Comparison of ENCODE assay signal across 8 cellular contexts in the genomic region with DNA sequence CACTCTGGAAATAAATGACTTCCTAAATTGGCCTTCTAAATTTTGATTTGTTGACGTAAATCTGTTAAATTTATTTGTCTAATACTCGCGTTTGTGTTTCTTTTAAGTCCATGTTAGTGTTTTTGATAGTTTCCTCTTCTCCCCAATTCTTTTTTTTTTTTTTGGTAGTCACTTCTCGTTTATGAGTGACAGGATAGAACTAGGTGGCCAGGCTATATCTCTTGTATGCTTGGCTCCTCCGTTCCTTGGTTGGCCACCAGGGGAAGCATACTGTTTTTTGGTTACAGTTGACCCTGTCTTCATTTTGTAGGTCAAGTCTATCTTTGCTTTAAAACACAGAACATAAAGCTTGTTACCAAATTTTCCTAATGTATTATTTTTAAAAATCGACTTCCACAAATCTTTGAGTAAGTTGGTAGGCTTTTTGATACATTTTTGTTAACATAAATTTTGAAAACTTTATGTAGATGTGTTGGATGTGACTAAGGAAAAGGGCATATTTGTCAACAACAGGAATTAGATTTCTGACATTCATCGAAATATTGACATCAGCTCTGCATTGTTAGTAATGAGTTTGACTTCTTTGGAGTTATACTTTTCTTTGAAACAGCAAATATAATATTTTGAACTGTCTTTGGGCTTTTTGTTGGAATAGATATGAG. TPM values are rescaled to one million over a fixed set of nuclear protein-coding genes. Genes with fewer than 3 reads are reported as not detected.
A peak's percentile ranks its signal among the peaks of the same experiment; 100 is the strongest.
DNase-seq lines count a peak whose midpoint lies in the region; ATAC-seq, FAIRE-seq and TF ChIP-seq lines count a peak whose summit lies in the region.

No MANE protein-coding gene starts in this region.

- H3K4me1 Mint-ChIP-seq in WTC11 = peaks cover 36% of the 10 kb centered on the region

- no peak overlapping the region for H3K14ac ChIP-seq in neuronal stem cell (ENCODE audit: low read length)

- peak; percentile 51 for FAIRE-seq in colon (lab: Jason Lieb, UNC)

- no peak overlapping the region for H4K91ac ChIP-seq in neuronal stem cell (ENCODE audit: low read depth, low read length, poor library complexity)

- no peak overlapping the region for H2BK120ac ChIP-seq in neuronal stem cell (ENCODE audit: low read depth, low read length)

- CTCF ChIA-PET in WTC11 (lab: Charles Lee) = interaction anchor here (0.6 to 3.5 kb wide), 32 partner anchors 9 to 330 kb away, joined by 3 to 23 read pairs (median 4); no protein-coding TSS in a partner anchor

- peak overlapping the region; percentile 79 for H3K4me3 Mint-ChIP-seq in WTC11

- H2BK5ac ChIP-seq in neuronal stem cell (ENCODE audit: low read length) = no peak overlapping the region

- H3K9me3 Mint-ChIP-seq in WTC11 = no peaks in the 10 kb centered on the region

- H2AFZ ChIP-seq in neuronal stem cell (ENCODE audit: low read length) = no peak overlapping the region

- H3K9ac ChIP-seq in neuronal stem cell (ENCODE audit: low read depth, low read length, poor library complexity) = no peak overlapping the region

- no peak overlapping the region for H3K4ac ChIP-seq in neuronal stem cell (ENCODE audit: low read length)

- DNase-seq in DMS 273 (lab: John Stamatoyannopoulos, UW; ENCODE audit: unreplicated experiment) (peak; percentile 87), NCI-H345 (lab: John Stamatoyannopoulos, UW) (peak; percentile 59), WTC11 (ENCODE audit: low spot score) (peak; percentile 66), kidney tubule cell (ENCODE audit: low spot score) (peak; percentile 74), neuronal stem cell (ENCODE audit: low spot score) (no peak)
- DNase-seq in stimulated activated CD4-positive, alpha-beta T cell treated with anti-CD3 and anti-CD28 coated beads, Interleukin-4, amount 100 ng/mL, for 48 hours (ENCODE audit: low read depth in 2 of 2) = peak; percentile 46 to 61

- no peak overlapping the region for H2BK12ac ChIP-seq in neuronal stem cell (ENCODE audit: low read length)

- H3K4me1 ChIP-seq in neuronal stem cell (ENCODE audit: control insufficient read depth in 2 of 2, insufficient read depth in 1 of 2, low read depth in 1 of 2, low read length in 2 of 2) = peaks cover 7 to 10% of the 10 kb centered on the region in 2 donors

- H3K23ac ChIP-seq in neuronal stem cell (ENCODE audit: low read depth, low read length, poor library complexity) = no peak overlapping the region

- POLR2A ChIA-PET in WTC11 (lab: Charles Lee) = interaction anchor here (1.7 kb wide), 1 partner anchor 70 kb away, joined by 3 read pairs; no protein-coding TSS in a partner anchor

- peaks cover 5% of the 10 kb centered on the region for H3K79me1 ChIP-seq in neuronal stem cell (ENCODE audit: low read depth, low read length)

- peak; percentile 26 for ATAC-seq in HG02870 (IDR thresholded peaks at IDR 0.05; ENCODE audit: unreplicated experiment)
- no peak for ATAC-seq in WTC11

- H3K4me2 ChIP-seq in neuronal stem cell (ENCODE audit: insufficient read depth, low read length, poor library complexity, severe bottlenecking) = no peak overlapping the region

- no CpG with 5 or more reads among the region's 7 CpGs for WGBS in neuronal stem cell (ENCODE audit: extremely low coverage in 2 of 2, insufficient read length in 2 of 2, insufficient replicate concordance in 1 of 2), 2 donors

- H3K27me3 Mint-ChIP-seq in WTC11 (ENCODE audit: low read depth) = no peaks in the 10 kb centered on the region

- H3K9me3 ChIP-seq in neuronal stem cell (replicated peaks in 1 of 2; ENCODE audit: control insufficient read depth in 2 of 2, insufficient read depth in 1 of 2, low read depth in 1 of 2, low read length in 2 of 2) = no peaks in the 10 kb centered on the region

- H3K36me3 ChIP-seq in neuronal stem cell (replicated peaks in 1 of 2; ENCODE audit: control insufficient read depth in 2 of 2, insufficient read depth in 2 of 2, low read length in 2 of 2) = peaks cover 0 to 21% of the 10 kb centered on the region in 2 donors

- no peaks in the 10 kb centered on the region for H3K27me3 ChIP-seq in neuronal stem cell (ENCODE audit: control insufficient read depth in 3 of 3, insufficient read depth in 3 of 3, low read depth in 1 of 3, low read length in 3 of 3)

- peak; percentile 58 for TF ChIP-seq CTCF in WTC11 (IDR thresholded peaks at IDR 0.05)

- H3K27ac ChIP-seq in neuronal stem cell (replicated peaks; ENCODE audit: low read length) = no peak overlapping the region

- peak overlapping the region; percentile 81 for H3K27ac Mint-ChIP-seq in WTC11

- H4K8ac ChIP-seq in neuronal stem cell (ENCODE audit: low read depth, low read length) = no peak overlapping the region

- H3K18ac ChIP-seq in neuronal stem cell (ENCODE audit: low read length) = no peak overlapping the region

- no peak overlapping the region for H2BK15ac ChIP-seq in neuronal stem cell (ENCODE audit: low read length)

- peaks cover 10% of the 10 kb centered on the region for H3K36me3 Mint-ChIP-seq in WTC11

- H2AK5ac ChIP-seq in neuronal stem cell (ENCODE audit: low read depth, low read length) = no peak overlapping the region

- peak overlapping the region in 1 of 2 donors; percentile 94 for H3K4me3 ChIP-seq in neuronal stem cell (ENCODE audit: low read length in 2 of 2)

TF ChIP-seq in WTC11, 78 proteins besides CTCF, POLR2A, EP300 and RAD21 (continues in another document):
- TF ChIP-seq, protein P1, sequence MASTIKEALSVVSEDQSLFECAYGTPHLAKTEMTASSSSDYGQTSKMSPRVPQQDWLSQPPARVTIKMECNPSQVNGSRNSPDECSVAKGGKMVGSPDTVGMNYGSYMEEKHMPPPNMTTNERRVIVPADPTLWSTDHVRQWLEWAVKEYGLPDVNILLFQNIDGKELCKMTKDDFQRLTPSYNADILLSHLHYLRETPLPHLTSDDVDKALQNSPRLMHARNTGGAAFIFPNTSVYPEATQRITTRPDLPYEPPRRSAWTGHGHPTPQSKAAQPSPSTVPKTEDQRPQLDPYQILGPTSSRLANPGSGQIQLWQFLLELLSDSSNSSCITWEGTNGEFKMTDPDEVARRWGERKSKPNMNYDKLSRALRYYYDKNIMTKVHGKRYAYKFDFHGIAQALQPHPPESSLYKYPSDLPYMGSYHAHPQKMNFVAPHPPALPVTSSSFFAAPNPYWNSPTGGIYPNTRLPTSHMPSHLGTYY (CRISPR knock-in tag; IDR thresholded peaks at IDR 0.05) = no peak
- TF ChIP-seq, protein P2, sequence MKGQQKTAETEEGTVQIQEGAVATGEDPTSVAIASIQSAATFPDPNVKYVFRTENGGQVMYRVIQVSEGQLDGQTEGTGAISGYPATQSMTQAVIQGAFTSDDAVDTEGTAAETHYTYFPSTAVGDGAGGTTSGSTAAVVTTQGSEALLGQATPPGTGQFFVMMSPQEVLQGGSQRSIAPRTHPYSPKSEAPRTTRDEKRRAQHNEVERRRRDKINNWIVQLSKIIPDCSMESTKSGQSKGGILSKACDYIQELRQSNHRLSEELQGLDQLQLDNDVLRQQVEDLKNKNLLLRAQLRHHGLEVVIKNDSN (CRISPR knock-in tag; IDR thresholded peaks at IDR 0.05) = no peak
- TF ChIP-seq, protein P3, sequence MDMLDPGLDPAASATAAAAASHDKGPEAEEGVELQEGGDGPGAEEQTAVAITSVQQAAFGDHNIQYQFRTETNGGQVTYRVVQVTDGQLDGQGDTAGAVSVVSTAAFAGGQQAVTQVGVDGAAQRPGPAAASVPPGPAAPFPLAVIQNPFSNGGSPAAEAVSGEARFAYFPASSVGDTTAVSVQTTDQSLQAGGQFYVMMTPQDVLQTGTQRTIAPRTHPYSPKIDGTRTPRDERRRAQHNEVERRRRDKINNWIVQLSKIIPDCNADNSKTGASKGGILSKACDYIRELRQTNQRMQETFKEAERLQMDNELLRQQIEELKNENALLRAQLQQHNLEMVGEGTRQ (CRISPR knock-in tag; IDR thresholded peaks at IDR 0.05) = no peak
- TF ChIP-seq, protein P4, sequence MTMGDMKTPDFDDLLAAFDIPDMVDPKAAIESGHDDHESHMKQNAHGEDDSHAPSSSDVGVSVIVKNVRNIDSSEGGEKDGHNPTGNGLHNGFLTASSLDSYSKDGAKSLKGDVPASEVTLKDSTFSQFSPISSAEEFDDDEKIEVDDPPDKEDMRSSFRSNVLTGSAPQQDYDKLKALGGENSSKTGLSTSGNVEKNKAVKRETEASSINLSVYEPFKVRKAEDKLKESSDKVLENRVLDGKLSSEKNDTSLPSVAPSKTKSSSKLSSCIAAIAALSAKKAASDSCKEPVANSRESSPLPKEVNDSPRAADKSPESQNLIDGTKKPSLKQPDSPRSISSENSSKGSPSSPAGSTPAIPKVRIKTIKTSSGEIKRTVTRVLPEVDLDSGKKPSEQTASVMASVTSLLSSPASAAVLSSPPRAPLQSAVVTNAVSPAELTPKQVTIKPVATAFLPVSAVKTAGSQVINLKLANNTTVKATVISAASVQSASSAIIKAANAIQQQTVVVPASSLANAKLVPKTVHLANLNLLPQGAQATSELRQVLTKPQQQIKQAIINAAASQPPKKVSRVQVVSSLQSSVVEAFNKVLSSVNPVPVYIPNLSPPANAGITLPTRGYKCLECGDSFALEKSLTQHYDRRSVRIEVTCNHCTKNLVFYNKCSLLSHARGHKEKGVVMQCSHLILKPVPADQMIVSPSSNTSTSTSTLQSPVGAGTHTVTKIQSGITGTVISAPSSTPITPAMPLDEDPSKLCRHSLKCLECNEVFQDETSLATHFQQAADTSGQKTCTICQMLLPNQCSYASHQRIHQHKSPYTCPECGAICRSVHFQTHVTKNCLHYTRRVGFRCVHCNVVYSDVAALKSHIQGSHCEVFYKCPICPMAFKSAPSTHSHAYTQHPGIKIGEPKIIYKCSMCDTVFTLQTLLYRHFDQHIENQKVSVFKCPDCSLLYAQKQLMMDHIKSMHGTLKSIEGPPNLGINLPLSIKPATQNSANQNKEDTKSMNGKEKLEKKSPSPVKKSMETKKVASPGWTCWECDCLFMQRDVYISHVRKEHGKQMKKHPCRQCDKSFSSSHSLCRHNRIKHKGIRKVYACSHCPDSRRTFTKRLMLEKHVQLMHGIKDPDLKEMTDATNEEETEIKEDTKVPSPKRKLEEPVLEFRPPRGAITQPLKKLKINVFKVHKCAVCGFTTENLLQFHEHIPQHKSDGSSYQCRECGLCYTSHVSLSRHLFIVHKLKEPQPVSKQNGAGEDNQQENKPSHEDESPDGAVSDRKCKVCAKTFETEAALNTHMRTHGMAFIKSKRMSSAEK (CRISPR knock-in tag; IDR thresholded peaks at IDR 0.05; ENCODE audit: borderline replicate concordance) = no peak
- TF ChIP-seq ZNF671 (CRISPR knock-in tag; IDR thresholded peaks at IDR 0.05) = no peak
- TF ChIP-seq JAZF1 (CRISPR knock-in tag; IDR thresholded peaks at IDR 0.05) = no peak

RNA-seq across cellular contexts. Expression of a gene that starts 2.2 kb away (rescaled TPM):
- total RNA-seq in WTC11 (2021) = 25.1 to 25.4 TPM (median 25.4 TPM) in 3 replicates
- 17.2 TPM for polyA plus RNA-seq in neuronal stem cell (2013, experiment 1 of 2)
- 18.0 TPM for polyA plus RNA-seq in neuronal stem cell (2013, experiment 2 of 2)
